13 cellular contexts compared by ENCODE assay signal in genomic region chr20:1357921-1358671, GRCh38. TPM values are rescaled to one million over a fixed set of nuclear protein-coding genes. Genes with fewer than 3 reads are reported as not detected.
DNase-seq lines count a peak whose midpoint lies in the region; ATAC-seq, FAIRE-seq and TF ChIP-seq lines count a peak whose summit lies in the region.
"Had no signal": no experiment of that assay in that cellular context is flagged by ENCODE, and none has a peak within 500 bp of the region (broad histone marks: within the 10 kb centered on the region; RNA-seq: fewer than 3 reads in every experiment).

No MANE protein-coding gene starts in this region.

- peak; percentile 82 to 96 for ATAC-seq in natural killer cell treated with Interleukin-12 subunit alpha and Interleukin-12 subunit beta and Interleukin-15 and Interleukin-18, amount 100 ng/mL, for 72 hours
- ATAC-seq in natural killer cell = no peak
- ATAC-seq in activated T-cell treated with anti-CD3 and anti-CD28 coated beads, Interleukin-2, amount 50 U/mL, for 4 hours = peak; percentile 97
- ATAC-seq: heart right ventricle had no signal

- H3K27me3 Mint-ChIP-seq in natural killer cell treated with Interleukin-12 subunit alpha and Interleukin-12 subunit beta and Interleukin-15 and Interleukin-18, amount 100 ng/mL, for 72 hours = no peaks in the 10 kb centered on the region
- H3K27me3 Mint-ChIP-seq in natural killer cell (ENCODE audit: low read depth in 2 of 2) = no peaks in the 10 kb centered on the region
- H3K27me3 Mint-ChIP-seq in activated T-cell treated with anti-CD3 and anti-CD28 coated beads, Interleukin-2, amount 50 U/mL, for 4 hours (ENCODE audit: low read depth) = no peaks in the 10 kb centered on the region
- H3K27me3 Mint-ChIP-seq: type B pancreatic cell had no signal

- H3K4me3 ChIP-seq in tibial nerve = no peak overlapping the region
- H3K4me3 ChIP-seq: dorsolateral prefrontal cortex, heart right ventricle had no signal

- H3K4me3 Mint-ChIP-seq in natural killer cell treated with Interleukin-12 subunit alpha and Interleukin-12 subunit beta and Interleukin-15 and Interleukin-18, amount 100 ng/mL, for 72 hours = peak overlapping the region; percentile 68
- H3K4me3 Mint-ChIP-seq in natural killer cell = no peak overlapping the region
- H3K4me3 Mint-ChIP-seq in activated T-cell treated with anti-CD3 and anti-CD28 coated beads, Interleukin-2, amount 50 U/mL, for 4 hours = peak overlapping the region; percentile 31
- H3K4me3 Mint-ChIP-seq: type B pancreatic cell had no signal

- no peak for TF ChIP-seq POLR2A in tibial nerve (IDR thresholded peaks at IDR 0.05)

- TF ChIP-seq CTCF in natural killer cell (IDR thresholded peaks at IDR 0.05) = no peak
- TF ChIP-seq CTCF in tibial nerve (IDR thresholded peaks at IDR 0.05) = no peak

- peaks cover 0 to 70% (median 2%) of the 10 kb centered on the region in 3 donors for H3K36me3 ChIP-seq in tibial nerve

- DNase-seq in natural killer cell treated with Interleukin-12 subunit alpha and Interleukin-12 subunit beta and Interleukin-15 and Interleukin-18, amount 100 ng/mL, for 72 hours (ENCODE audit: low spot score) = no peak
- DNase-seq in natural killer cell (no peak), fibroblast of peridontal ligament (ENCODE audit: extremely low read depth) (peak; percentile 47), mesenteric fat pad (ENCODE audit: low spot score) (no peak), tibial nerve (ENCODE audit: low spot score in 2 of 2) (no peak), GM03348 (ENCODE audit: low spot score) (no peak), frontal cortex (ENCODE audit: low spot score in 2 of 2) (no peak)
- no peak for DNase-seq in activated T-cell treated with anti-CD3 and anti-CD28 coated beads, Interleukin-2, amount 50 U/mL, for 4 hours
- DNase-seq: dorsolateral prefrontal cortex, GF-D8, heart right ventricle, NCI-H187 had no signal

- no peak overlapping the region for H3K27ac ChIP-seq in tibial nerve
- H3K27ac ChIP-seq: dorsolateral prefrontal cortex, heart right ventricle had no signal

- no peak for TF ChIP-seq EP300 in tibial nerve (IDR thresholded peaks at IDR 0.05)

- H3K4me1 ChIP-seq in tibial nerve = no peaks in the 10 kb centered on the region

- intact Hi-C loops in natural killer cell (cut with micrococcal nuclease) = no loop called here

- peaks cover 24% of the 10 kb centered on the region for H3K36me3 Mint-ChIP-seq in natural killer cell treated with Interleukin-12 subunit alpha and Interleukin-12 subunit beta and Interleukin-15 and Interleukin-18, amount 100 ng/mL, for 72 hours
- peaks cover 29% of the 10 kb centered on the region for H3K36me3 Mint-ChIP-seq in natural killer cell
- H3K36me3 Mint-ChIP-seq in activated T-cell treated with anti-CD3 and anti-CD28 coated beads, Interleukin-2, amount 50 U/mL, for 4 hours (ENCODE audit: insufficient read depth) = peaks cover 63% of the 10 kb centered on the region

- H3K4me1 Mint-ChIP-seq in natural killer cell treated with Interleukin-12 subunit alpha and Interleukin-12 subunit beta and Interleukin-15 and Interleukin-18, amount 100 ng/mL, for 72 hours (ENCODE audit: low read depth in 2 of 2) = peaks cover 41 to 51% of the 10 kb centered on the region in 2 donors
- H3K4me1 Mint-ChIP-seq in natural killer cell = peaks cover 10 to 15% of the 10 kb centered on the region in 2 donors
- H3K4me1 Mint-ChIP-seq in activated T-cell treated with anti-CD3 and anti-CD28 coated beads, Interleukin-2, amount 50 U/mL, for 4 hours (ENCODE audit: low read depth) = peaks cover 50% of the 10 kb centered on the region

- H3K27ac Mint-ChIP-seq in natural killer cell treated with Interleukin-12 subunit alpha and Interleukin-12 subunit beta and Interleukin-15 and Interleukin-18, amount 100 ng/mL, for 72 hours = peak overlapping the region; percentile 35 to 79
- H3K27ac Mint-ChIP-seq in natural killer cell = no peak overlapping the region
- H3K27ac Mint-ChIP-seq: type B pancreatic cell had no signal

- 92 to 93% methylated on average over 9 of the region's 9 CpGs for WGBS in tibial nerve, 2 donors

- no peaks in the 10 kb centered on the region for H3K27me3 ChIP-seq in tibial nerve
- H3K27me3 ChIP-seq: dorsolateral prefrontal cortex, heart right ventricle had no signal

- H3K9me3 ChIP-seq in tibial nerve = no peaks in the 10 kb centered on the region

- FAIRE-seq in frontal cortex (lab: Jason Lieb, UNC) = no peak

- H3K9me3 Mint-ChIP-seq in natural killer cell treated with Interleukin-12 subunit alpha and Interleukin-12 subunit beta and Interleukin-15 and Interleukin-18, amount 100 ng/mL, for 72 hours = no peaks in the 10 kb centered on the region
- H3K9me3 Mint-ChIP-seq in natural killer cell = no peaks in the 10 kb centered on the region
- peaks cover 4% of the 10 kb centered on the region for H3K9me3 Mint-ChIP-seq in activated T-cell treated with anti-CD3 and anti-CD28 coated beads, Interleukin-2, amount 50 U/mL, for 4 hours
- H3K9me3 Mint-ChIP-seq: type B pancreatic cell had no signal

RNA-seq across cellular contexts. Expression of gene SDCBP2, which starts 29.2 kb away (rescaled TPM):
- total RNA-seq in natural killer cell treated with Interleukin-12 subunit alpha and Interleukin-12 subunit beta and Interleukin-15 and Interleukin-18, amount 100 ng/mL, for 72 hours = 1 to 10 TPM in 1 of 2 donors, under 1 TPM in 1; 0.89 to 1.5 TPM
- total RNA-seq in natural killer cell (1 to 10 TPM; 2.0 to 2.7 (median 2.6) TPM), mesenteric fat pad (7.2 TPM), tibial nerve (1 to 10 TPM; 1.9 to 4.2 (median 2.9) TPM), frontal cortex (3.3 TPM)
- total RNA-seq in activated T-cell treated with anti-CD3 and anti-CD28 coated beads, Interleukin-2, amount 50 U/mL, for 4 hours = 1 to 10 TPM; 1.9 to 3.2 (median 2.2) TPM

RNA-seq across cellular contexts. Expression of gene FKBP1A, which starts 34.8 kb away (rescaled TPM):
- total RNA-seq in natural killer cell treated with Interleukin-12 subunit alpha and Interleukin-12 subunit beta and Interleukin-15 and Interleukin-18, amount 100 ng/mL, for 72 hours = 100 to 1,000 TPM; 167 to 229 TPM
- total RNA-seq in natural killer cell (10 to 100 TPM; 74.6 to 76.4 (median 75.4) TPM), mesenteric fat pad (384 TPM), tibial nerve (100 to 1,000 TPM in 3 of 4 donors, 10 to 100 TPM in 1; 92.2 to 172 (median 130) TPM), frontal cortex (83.2 TPM)
- 100 to 1,000 TPM; 253 to 300 (median 258) TPM for total RNA-seq in activated T-cell treated with anti-CD3 and anti-CD28 coated beads, Interleukin-2, amount 50 U/mL, for 4 hours

Comparison
In these comparisons a context has a peak if more than half of its experiments do, and no peak if none do; other contexts are left out.
1. ATAC-seq: peak in natural killer cell treated with Interleukin-12 subunit alpha and Interleukin-12 subunit beta and Interleukin-15 and Interleukin-18, amount 100 ng/mL, for 72 hours (2 of 2) and activated T-cell treated with anti-CD3 and anti-CD28 coated beads, Interleukin-2, amount 50 U/mL, for 4 hours (2 of 2); none in natural killer cell (0 of 3).
2. H3K27ac Mint-ChIP-seq: peak in natural killer cell treated with Interleukin-12 subunit alpha and Interleukin-12 subunit beta and Interleukin-15 and Interleukin-18, amount 100 ng/mL, for 72 hours (2 of 2); none in natural killer cell (0 of 2).